17 cellular contexts compared by ENCODE assay signal in genomic region chr9:110802416-110803035, GRCh38.
DNase-seq lines count a peak whose midpoint lies in the region; ATAC-seq, FAIRE-seq and TF ChIP-seq lines count a peak whose summit lies in the region.
"Had no signal": no experiment of that assay in that cellular context is flagged by ENCODE, and none has a peak within 500 bp of the region (broad histone marks: within the 10 kb centered on the region; RNA-seq: fewer than 3 reads in every experiment).

No MANE protein-coding gene starts in this region.

- POLR2A ChIA-PET in HepG2 (lab: Yijun Ruan, JAX) = no interaction called here
- POLR2A ChIA-PET in CD8-positive, alpha-beta T cell (lab: Charles Lee) = no interaction called here

- H3K27ac ChIP-seq in ACC112 (ENCODE audit: low read depth, low read length) (peak overlapping the region; percentile 91), HepG2 (ENCODE audit: extremely low read length, insufficient read depth, low read length) (no peak overlapping the region)
- no peak overlapping the region for H3K27ac ChIP-seq in CD8-positive, alpha-beta T cell (ENCODE audit: low read depth, low read length)

- H2AFZ ChIP-seq in ACC112 (ENCODE audit: low read length, unreplicated experiment) (peak overlapping the region; percentile 67), HepG2 (ENCODE audit: low read length) (no peak overlapping the region)

- H3K9me3 ChIP-seq in HepG2 (ENCODE audit: low read length) = no peaks in the 10 kb centered on the region
- H3K9me3 ChIP-seq in CD8-positive, alpha-beta T cell (ENCODE audit: low read length) = no peaks in the 10 kb centered on the region

- in situ Hi-C loops in astrocyte of the cerebellum (cut with HindIII; ENCODE audit: low sequenced_read_pairs) (no loop called here), HepG2 (cut with HindIII; ENCODE audit: extremely low pct_ligation_motif_present, low pct_unique_long_range_greater_than_20kb) (no loop called here)

- H3K9ac ChIP-seq in HepG2 (ENCODE audit: insufficient read depth, low read depth, low read length) = no peak overlapping the region

- no peaks in the 10 kb centered on the region for H4K20me1 ChIP-seq in HepG2 (ENCODE audit: insufficient read depth, low read length)

- no peak for FAIRE-seq in HepG2 (lab: Jason Lieb, UNC)

- no peaks in the 10 kb centered on the region for H3K79me2 ChIP-seq in ACC112 (ENCODE audit: control insufficient read depth, insufficient read depth, low read length, unreplicated experiment)
- H3K79me2 ChIP-seq in HepG2 (ENCODE audit: insufficient read depth, low read length) = no peaks in the 10 kb centered on the region

- intact Hi-C loops in HepG2 (cut with micrococcal nuclease; ENCODE audit: unreplicated experiment) = no loop called here
- intact Hi-C loops in CD8-positive, alpha-beta T cell (cut with DNase I, micrococcal nuclease) = no loop called here

- H3K4me1 ChIP-seq in ACC112 (ENCODE audit: control insufficient read depth, insufficient read depth, low read length, unreplicated experiment) (peaks cover 48% of the 10 kb centered on the region), HepG2 (ENCODE audit: insufficient read depth, low read length) (no peaks in the 10 kb centered on the region)
- H3K4me1 ChIP-seq in CD8-positive, alpha-beta T cell (ENCODE audit: insufficient read depth, low read length) = no peaks in the 10 kb centered on the region

- no peak overlapping the region for H3K4me3 Mint-ChIP-seq in CD8-positive, alpha-beta T cell
- H3K4me3 Mint-ChIP-seq in glutamatergic neuron (ENCODE audit: unreplicated experiment) = no peak overlapping the region
- H3K4me3 Mint-ChIP-seq: natural killer cell treated with Interleukin-12 subunit alpha and Interleukin-12 subunit beta and Interleukin-15 and Interleukin-18, amount 100 ng/mL, for 72 hours; stimulated activated naive B cell treated with anti-CD40 and anti-IgM and Interleukin-4, amounts not matched to agents 10 μg/mL and 1 μg/mL and 100 μg/mL, for 72 hours; T-helper 1 cell treated with Interleukin-12 subunit alpha and Interleukin-12 subunit beta and Interleukin-4 antibody, amounts not matched to agents 30 μg/mL and 1 μg/mL, for 36 hours had no signal

- H3K4me1 Mint-ChIP-seq in CD8-positive, alpha-beta T cell (ENCODE audit: low read depth) = no peaks in the 10 kb centered on the region
- H3K4me1 Mint-ChIP-seq in glutamatergic neuron (ENCODE audit: low read depth, unreplicated experiment) = no peaks in the 10 kb centered on the region
- H3K4me1 Mint-ChIP-seq: stimulated activated naive B cell treated with anti-CD40 and anti-IgM and Interleukin-4, amounts not matched to agents 10 μg/mL and 1 μg/mL and 100 μg/mL, for 72 hours had no signal

- WGBS in HepG2 (ENCODE audit: low lambda C conversion rate) = 1% methylated on average over 6 of the region's 6 CpGs

- TF ChIP-seq CTCF in astrocyte of the cerebellum (IDR thresholded peaks at IDR 0.05; ENCODE audit: low read depth, low read length, missing control alignments) (no peak), HepG2 (CRISPR knock-in tag; IDR thresholded peaks at IDR 0.05) (no peak), glutamatergic neuron (IDR thresholded peaks at IDR 0.05; ENCODE audit: partially characterized antibody, unreplicated experiment) (no peak)
- no peak for TF ChIP-seq CTCF in CD8-positive, alpha-beta T cell (IDR thresholded peaks at IDR 0.05)

- H3K36me3 ChIP-seq in ACC112 (ENCODE audit: insufficient read depth, low read length) (no peaks in the 10 kb centered on the region), HepG2 (replicated peaks in 1 of 2; ENCODE audit: control insufficient read depth in 1 of 2, insufficient read depth in 2 of 2, low read length in 2 of 2) (no peaks in the 10 kb centered on the region)
- H3K36me3 ChIP-seq in CD8-positive, alpha-beta T cell (ENCODE audit: insufficient read depth, low read length) = no peaks in the 10 kb centered on the region

- H3K4me2 ChIP-seq in HepG2 (ENCODE audit: low read depth, low read length) = no peak overlapping the region

- H3K4me3 ChIP-seq in ACC112 (ENCODE audit: low read depth, low read length) = peak overlapping the region; percentile 32
- H3K4me3 ChIP-seq in astrocyte of the cerebellum (ENCODE audit: low read depth, low read length) = no peak overlapping the region
- H3K4me3 ChIP-seq in HepG2 (replicated peaks in 1 of 3; ENCODE audit: insufficient read depth in 1 of 3, low read depth in 2 of 3, low read length in 3 of 3) = no peak overlapping the region
- H3K4me3 ChIP-seq in CD8-positive, alpha-beta T cell (ENCODE audit: low read depth, low read length) = no peak overlapping the region

- CTCF ChIA-PET in HepG2 (lab: Yijun Ruan, JAX; ENCODE audit: low intra/inter-chr PET ratio, low total read pairs) = no interaction called here
- CTCF ChIA-PET in CD8-positive, alpha-beta T cell (lab: Charles Lee) = no interaction called here

- no peak for TF ChIP-seq RAD21 in HepG2 (CRISPR knock-in tag; IDR thresholded peaks at IDR 0.05)

- ATAC-seq in HG02759 (IDR thresholded peaks at IDR 0.05; ENCODE audit: unreplicated experiment) (peak; percentile 63), HepG2 (no peak), GM19351 (IDR thresholded peaks at IDR 0.05; ENCODE audit: unreplicated experiment) (no peak), GM18505 (IDR thresholded peaks at IDR 0.05; ENCODE audit: unreplicated experiment) (no peak)
- ATAC-seq in CD8-positive, alpha-beta T cell = no peak
- ATAC-seq: natural killer cell treated with Interleukin-12 subunit alpha and Interleukin-12 subunit beta and Interleukin-15 and Interleukin-18, amount 100 ng/mL, for 72 hours; stimulated activated naive B cell treated with anti-CD40 and anti-IgM and Interleukin-4, amounts not matched to agents 10 μg/mL and 1 μg/mL and 100 μg/mL, for 72 hours had no signal

- BruUV-seq in HepG2 (replicated peaks; lab: Mats Ljungman, UMichigan) = no TSS peak

- no peak overlapping the region for H3K27ac Mint-ChIP-seq in CD8-positive, alpha-beta T cell
- H3K27ac Mint-ChIP-seq in glutamatergic neuron (ENCODE audit: unreplicated experiment) = no peak overlapping the region
- H3K27ac Mint-ChIP-seq: natural killer cell treated with Interleukin-12 subunit alpha and Interleukin-12 subunit beta and Interleukin-15 and Interleukin-18, amount 100 ng/mL, for 72 hours; stimulated activated naive B cell treated with anti-CD40 and anti-IgM and Interleukin-4, amounts not matched to agents 10 μg/mL and 1 μg/mL and 100 μg/mL, for 72 hours; T-helper 1 cell treated with Interleukin-12 subunit alpha and Interleukin-12 subunit beta and Interleukin-4 antibody, amounts not matched to agents 30 μg/mL and 1 μg/mL, for 36 hours had no signal

- H3K9me3 Mint-ChIP-seq in CD8-positive, alpha-beta T cell = peaks cover 2% of the 10 kb centered on the region
- H3K9me3 Mint-ChIP-seq in glutamatergic neuron (ENCODE audit: unreplicated experiment) = no peaks in the 10 kb centered on the region
- H3K9me3 Mint-ChIP-seq: stimulated activated naive B cell treated with anti-CD40 and anti-IgM and Interleukin-4, amounts not matched to agents 10 μg/mL and 1 μg/mL and 100 μg/mL, for 72 hours; T-helper 1 cell treated with Interleukin-12 subunit alpha and Interleukin-12 subunit beta and Interleukin-4 antibody, amounts not matched to agents 30 μg/mL and 1 μg/mL, for 36 hours had no signal

- H3K27me3 Mint-ChIP-seq in CD8-positive, alpha-beta T cell (ENCODE audit: low read depth) = no peaks in the 10 kb centered on the region
- H3K27me3 Mint-ChIP-seq in glutamatergic neuron (ENCODE audit: unreplicated experiment) = no peaks in the 10 kb centered on the region
- H3K27me3 Mint-ChIP-seq: natural killer cell treated with Interleukin-12 subunit alpha and Interleukin-12 subunit beta and Interleukin-15 and Interleukin-18, amount 100 ng/mL, for 72 hours; stimulated activated naive B cell treated with anti-CD40 and anti-IgM and Interleukin-4, amounts not matched to agents 10 μg/mL and 1 μg/mL and 100 μg/mL, for 72 hours had no signal

- no peaks in the 10 kb centered on the region for H3K27me3 ChIP-seq in ACC112 (ENCODE audit: insufficient read depth, low read length)
- no peaks in the 10 kb centered on the region for H3K27me3 ChIP-seq in HepG2 (ENCODE audit: control insufficient read depth in 1 of 2, insufficient read depth in 2 of 2, low read length in 2 of 2)
- H3K27me3 ChIP-seq in CD8-positive, alpha-beta T cell (ENCODE audit: insufficient read depth, low read length) = no peaks in the 10 kb centered on the region

- TF ChIP-seq POLR2A in HepG2 (IDR thresholded peaks at IDR 0.05; ENCODE audit: insufficient read depth in 1 of 2, low read depth in 2 of 2, low read length in 2 of 2) (no peak), GM18505 (IDR thresholded peaks at IDR 0.05; ENCODE audit: borderline replicate concordance, extremely low read depth, insufficient read depth, insufficient read length) (no peak)

- peak; percentile 15 for DNase-seq in astrocyte of the cerebellum (ENCODE audit: low read depth)
- no peak for DNase-seq in HepG2 (ENCODE audit: low spot score)
- DNase-seq in CD8-positive, alpha-beta T cell = no peak
- DNase-seq in glutamatergic neuron = no peak
- DNase-seq: activated CD4-positive, alpha-beta T cell treated with anti-CD3 and anti-CD28 coated beads, Interleukin-2, amount 50 U/mL, for 48 hours; activated naive CD4-positive, alpha-beta T cell; AML-193; NCI-H1048; NCI-H748 treated with DMSO at 0.1 percent for 48 hours; stimulated activated CD4-positive, alpha-beta T cell treated with anti-CD3 and anti-CD28 coated beads, Interleukin-15, amount 100 ng/mL, for 24 hours; stimulated activated naive B cell treated with anti-CD40 and anti-IgM and Interleukin-4, amounts not matched to agents 10 μg/mL and 1 μg/mL and 100 μg/mL, for 72 hours had no signal

- TF ChIP-seq EP300 in HepG2 (IDR thresholded peaks at IDR 0.05; ENCODE audit: low read depth in 2 of 2, low read length in 2 of 2) (no peak), HepG2 (CRISPR knock-in tag; IDR thresholded peaks at IDR 0.05; ENCODE audit: borderline replicate concordance) (no peak)

- no peaks in the 10 kb centered on the region for H3K36me3 Mint-ChIP-seq in CD8-positive, alpha-beta T cell
- H3K36me3 Mint-ChIP-seq in glutamatergic neuron (ENCODE audit: unreplicated experiment) = no peaks in the 10 kb centered on the region
- H3K36me3 Mint-ChIP-seq: natural killer cell treated with Interleukin-12 subunit alpha and Interleukin-12 subunit beta and Interleukin-15 and Interleukin-18, amount 100 ng/mL, for 72 hours; stimulated activated naive B cell treated with anti-CD40 and anti-IgM and Interleukin-4, amounts not matched to agents 10 μg/mL and 1 μg/mL and 100 μg/mL, for 72 hours had no signal

TF ChIP-seq in HepG2, 621 proteins besides CTCF, POLR2A, EP300 and RAD21 (continues in another document):
- no peak for TF ChIP-seq ZNF713 (CRISPR knock-in tag; IDR thresholded peaks at IDR 0.05)
- TF ChIP-seq MLLT10 (CRISPR knock-in tag; IDR thresholded peaks at IDR 0.05) = no peak
- peak; percentile 82 to 83 for TF ChIP-seq MAFK (conservative IDR thresholded peaks at IDR 0.05 in 1 of 2, IDR thresholded peaks at IDR 0.05 in 1 of 2; ENCODE audit: low read length in 2 of 2)
- TF ChIP-seq ADNP (CRISPR knock-in tag; IDR thresholded peaks at IDR 0.05) = no peak
- TF ChIP-seq SRY (CRISPR knock-in tag; IDR thresholded peaks at IDR 0.05) = no peak
